In the genomic region with DNA sequence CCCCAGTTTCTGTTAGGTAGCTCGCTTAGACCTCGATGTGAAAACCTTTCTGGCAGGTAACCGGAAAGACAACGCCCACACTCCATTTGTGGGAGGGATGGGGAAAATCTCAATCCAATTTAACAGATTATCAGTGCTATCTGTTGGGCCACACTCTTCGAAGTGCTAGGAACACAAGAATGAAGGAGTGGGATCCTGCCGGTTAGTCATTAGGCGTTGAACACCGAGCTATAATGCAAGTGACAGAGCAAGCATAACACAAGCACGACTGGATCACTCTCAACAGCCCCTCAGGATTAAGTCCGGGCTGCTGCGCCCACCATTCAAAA, we compare ENCODE assay signal across 8 cellular contexts. TPM values are rescaled to one million over a fixed set of nuclear protein-coding genes. Genes with fewer than 3 reads are reported as not detected.
DNase-seq lines count a peak whose midpoint lies in the region; ATAC-seq and TF ChIP-seq lines count a peak whose summit lies in the region.

No MANE protein-coding gene starts in this region.

- H3K36me3 Mint-ChIP-seq in activated naive CD4-positive, alpha-beta T cell treated with anti-CD3 and anti-CD28 coated beads, Interleukin-2, amount 50 U/mL, for 24 hours, result peaks cover 9% of the 10 kb centered on the region
- H3K36me3 Mint-ChIP-seq in type B pancreatic cell, result peaks cover 7% of the 10 kb centered on the region

- H3K4me1 Mint-ChIP-seq in activated naive CD4-positive, alpha-beta T cell treated with anti-CD3 and anti-CD28 coated beads, Interleukin-2, amount 50 U/mL, for 24 hours, result peaks cover 46% of the 10 kb centered on the region
- H3K4me1 Mint-ChIP-seq in type B pancreatic cell (ENCODE audit: unreplicated experiment), result peaks cover 33% of the 10 kb centered on the region

- peak overlapping the region; percentile 91 for H3K4me3 ChIP-seq in cardiac muscle cell
- H3K4me3 ChIP-seq in left lung, result peak overlapping the region; percentile 67 to 98

- H3K4me1 ChIP-seq in cardiac muscle cell (ENCODE audit: low read depth) (peaks cover 10% of the 10 kb centered on the region), left lung (peaks cover 10 to 43% of the 10 kb centered on the region in 2 donors)

- H3K27ac ChIP-seq in cardiac muscle cell (peak overlapping the region; percentile 72), left lung (peak overlapping the region; percentile 82 to 86)

- H3K27me3 Mint-ChIP-seq in activated naive CD4-positive, alpha-beta T cell treated with anti-CD3 and anti-CD28 coated beads, Interleukin-2, amount 50 U/mL, for 24 hours, result no peaks in the 10 kb centered on the region
- H3K27me3 Mint-ChIP-seq in type B pancreatic cell, result no peaks in the 10 kb centered on the region

- TF ChIP-seq CTCF in cardiac muscle cell (IDR thresholded peaks at IDR 0.05; ENCODE audit: low read depth, low read length) (no peak), left lung (IDR thresholded peaks at IDR 0.05) (no peak), type B pancreatic cell (conservative IDR thresholded peaks at IDR 0.05) (no peak)

- peak overlapping the region; percentile 94 for H3K27ac Mint-ChIP-seq in activated naive CD4-positive, alpha-beta T cell treated with anti-CD3 and anti-CD28 coated beads, Interleukin-2, amount 50 U/mL, for 24 hours
- H3K27ac Mint-ChIP-seq in type B pancreatic cell, result peak overlapping the region; percentile 97

- no peak for DNase-seq in cardiac muscle cell (ENCODE audit: low read depth in 1 of 2, low spot score in 1 of 2)
- DNase-seq in Right ventricle myocardium inferior (ENCODE audit: missing footprints), result no peak
- DNase-seq in left lung, result no peak
- no peak for DNase-seq in type B pancreatic cell (ENCODE audit: extremely low spot score, unreplicated experiment)
- DNase-seq in NOMO-1 (lab: John Stamatoyannopoulos, UW; ENCODE audit: unreplicated experiment in 2 of 2), result no peak
- DNase-seq in NCI-H1105 (lab: John Stamatoyannopoulos, UW), result no peak
- no peak for DNase-seq in NCI-H524 treated with DMSO at 0.1 percent for 48 hours (lab: John Stamatoyannopoulos, UW)

- H3K27me3 ChIP-seq in cardiac muscle cell (no peaks in the 10 kb centered on the region), left lung (no peaks in the 10 kb centered on the region)

- intact Hi-C loops in Right ventricle myocardium inferior (cut with DNase I) (loop anchor here (5.0 to 10.0 kb wide), 3 partner anchors 41 to 79 kb away; partner anchors contain the start of genes GNL2, MEAF6 and ZC3H12A), left lung (cut with DNase I) (no loop called here)

- H3K36me3 ChIP-seq in cardiac muscle cell (no peaks in the 10 kb centered on the region), left lung (peaks cover 0 to 40% of the 10 kb centered on the region in 2 donors)

- no peaks in the 10 kb centered on the region for H3K9me3 Mint-ChIP-seq in activated naive CD4-positive, alpha-beta T cell treated with anti-CD3 and anti-CD28 coated beads, Interleukin-2, amount 50 U/mL, for 24 hours
- no peaks in the 10 kb centered on the region for H3K9me3 Mint-ChIP-seq in type B pancreatic cell

- H3K9me3 ChIP-seq in cardiac muscle cell (ENCODE audit: low read depth), result no peaks in the 10 kb centered on the region
- no peaks in the 10 kb centered on the region for H3K9me3 ChIP-seq in left lung

- peak overlapping the region; percentile 95 for H3K4me3 Mint-ChIP-seq in activated naive CD4-positive, alpha-beta T cell treated with anti-CD3 and anti-CD28 coated beads, Interleukin-2, amount 50 U/mL, for 24 hours
- H3K4me3 Mint-ChIP-seq in type B pancreatic cell, result peak overlapping the region; percentile 100

- ATAC-seq in Right ventricle myocardium inferior, result no peak
- no peak for ATAC-seq in left lung

RNA-seq across cellular contexts. Expression of gene SNIP1, which starts 0.5 kb away (rescaled TPM):
- total RNA-seq in cardiac muscle cell (12.8 and 18.4 TPM in 2 replicates), Right ventricle myocardium inferior (11.8 TPM), left lung (10 to 100 TPM; 12.3 to 12.6 TPM), type B pancreatic cell (ENCODE audit: low replicate concordance) (18.2 and 23.4 TPM in 2 replicates)
- 6.1 and 6.6 TPM in 2 replicates for polyA plus RNA-seq in cardiac muscle cell

RNA-seq across cellular contexts. Expression of gene DNALI1, which starts 3.2 kb away (rescaled TPM):
- total RNA-seq in cardiac muscle cell (28.7 and 43.2 TPM in 2 replicates), Right ventricle myocardium inferior (6.1 TPM), left lung (10 to 100 TPM; 17.9 to 24.1 TPM), type B pancreatic cell (ENCODE audit: low replicate concordance) (11.6 and 40.8 TPM in 2 replicates)
- 17.8 and 23.5 TPM in 2 replicates for polyA plus RNA-seq in cardiac muscle cell

RNA-seq across cellular contexts. Expression of gene MEAF6, which starts 39.0 kb away (rescaled TPM):
- total RNA-seq in cardiac muscle cell, result 138 and 157 TPM in 2 replicates
- polyA plus RNA-seq in cardiac muscle cell, result 68.2 and 77.0 TPM in 2 replicates
- total RNA-seq in Right ventricle myocardium inferior, result 35.9 TPM
- total RNA-seq in left lung, result 10 to 100 TPM; 47.7 to 56.0 TPM
- 65.7 and 79.9 TPM in 2 replicates for total RNA-seq in type B pancreatic cell (ENCODE audit: low replicate concordance)

RNA-seq across cellular contexts. Expression of gene GNL2, which starts 42.2 kb away (rescaled TPM):
- total RNA-seq in cardiac muscle cell, result 26.4 and 38.6 TPM in 2 replicates
- 55.9 and 78.3 TPM in 2 replicates for polyA plus RNA-seq in cardiac muscle cell
- total RNA-seq in Right ventricle myocardium inferior, result 22.0 TPM
- 10 to 100 TPM; 32.2 to 41.8 TPM for total RNA-seq in left lung
- total RNA-seq in type B pancreatic cell (ENCODE audit: low replicate concordance), result 52.4 and 55.1 TPM in 2 replicates
